In genomic region chr11:85955531-85955930, GRCh38 we compare ENCODE assay signal across 1 cellular context.
TF ChIP-seq lines count a peak whose summit lies in the region.

No MANE protein-coding gene starts in this region.

TF ChIP-seq in K562, 482 proteins besides CTCF, POLR2A, EP300 and RAD21 (continued from another document):
- TF ChIP-seq, protein P1, sequence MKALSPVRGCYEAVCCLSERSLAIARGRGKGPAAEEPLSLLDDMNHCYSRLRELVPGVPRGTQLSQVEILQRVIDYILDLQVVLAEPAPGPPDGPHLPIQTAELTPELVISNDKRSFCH (CRISPR knock-in tag; IDR thresholded peaks at IDR 0.05): no peak
- TF ChIP-seq, protein P1 (tag; IDR thresholded peaks at IDR 0.05): no peak
- TF ChIP-seq ZNF184 (CRISPR knock-in tag; IDR thresholded peaks at IDR 0.05) (no peak), CSDE1 (IDR thresholded peaks at IDR 0.05) (no peak), MCM7 (IDR thresholded peaks at IDR 0.05) (no peak), ZNF644 (tag; IDR thresholded peaks at IDR 0.05; ENCODE audit: low read depth) (no peak)
